ENCODE assay signal across 12 cellular contexts in genomic region chr12:57717846-57718640, GRCh38.
"Had no signal": no experiment of that assay in that cellular context is flagged by ENCODE, and none has a peak within 500 bp of the region (broad histone marks: within the 10 kb centered on the region; RNA-seq: fewer than 3 reads in every experiment).

No MANE protein-coding gene starts in this region.

- H3K27me3 Mint-ChIP-seq: activated CD4-positive, alpha-beta T cell treated with anti-CD3 and anti-CD28 coated beads for 36 hours had no signal

- H3K9me3 ChIP-seq: pancreas, transverse colon had no signal

- H3K27me3 ChIP-seq: pancreas, transverse colon had no signal

- H3K27ac ChIP-seq: coronary artery, pancreas, skin epidermis, transverse colon, VCaP had no signal

- H3K4me1 Mint-ChIP-seq: activated CD4-positive, alpha-beta T cell treated with anti-CD3 and anti-CD28 coated beads for 36 hours; neural crest cell had no signal

- H3K4me3 Mint-ChIP-seq: activated CD4-positive, alpha-beta T cell treated with anti-CD3 and anti-CD28 coated beads for 36 hours; activated CD8-positive, alpha-beta T cell treated with anti-CD3 and anti-CD28 coated beads, Interleukin-2, amount 10 ng/mL, durations not matched to agents 7 days and 5 days; neural crest cell had no signal

- DNase-seq: activated CD4-positive, alpha-beta T cell treated with anti-CD3 and anti-CD28 coated beads for 36 hours; activated CD8-positive, alpha-beta T cell treated with anti-CD3 and anti-CD28 coated beads, Interleukin-2, amount 10 ng/mL, durations not matched to agents 7 days and 5 days; activated gamma-delta T cell; hypothalamus; kidney glomerular epithelial cell; pancreas; substantia nigra; transverse colon had no signal

- ATAC-seq: activated CD4-positive, alpha-beta T cell treated with anti-CD3 and anti-CD28 coated beads for 36 hours; activated CD8-positive, alpha-beta T cell treated with anti-CD3 and anti-CD28 coated beads, Interleukin-2, amount 10 ng/mL, durations not matched to agents 7 days and 5 days; pancreas had no signal

- H3K9me3 Mint-ChIP-seq: neural crest cell had no signal

- H3K27ac Mint-ChIP-seq: activated CD4-positive, alpha-beta T cell treated with anti-CD3 and anti-CD28 coated beads for 36 hours; activated CD8-positive, alpha-beta T cell treated with anti-CD3 and anti-CD28 coated beads, Interleukin-2, amount 10 ng/mL, durations not matched to agents 7 days and 5 days had no signal

- H3K4me1 ChIP-seq: pancreas, transverse colon had no signal

- H3K4me3 ChIP-seq: coronary artery, pancreas, skin epidermis, transverse colon had no signal
